ENCODE assay signal across 26 cellular contexts in genomic region chr12:79938843-79939242, GRCh38.
"Had no signal": no experiment of that assay in that cellular context is flagged by ENCODE, and none has a peak within 500 bp of the region (broad histone marks: within the 10 kb centered on the region; RNA-seq: fewer than 3 reads in every experiment).

No MANE protein-coding gene starts in this region.

- FAIRE-seq: astrocyte, keratinocyte, small intestine had no signal

- H3K4me1 ChIP-seq: uterus had no signal

- ATAC-seq: gastroesophageal sphincter; left cardiac atrium; left ventricle myocardium superior; mucosa of descending colon; natural killer cell treated with Interleukin-12 subunit alpha and Interleukin-12 subunit beta and Interleukin-15 and Interleukin-18, amount 100 ng/mL, for 72 hours; right lobe of liver; stimulated activated effector memory CD8-positive, alpha-beta T cell treated with anti-CD3 and anti-CD28 coated beads, Interleukin-12 subunit alpha, Interleukin-12 subunit beta, amount 100 ng/mL, for 72 hours had no signal

- H3K4me3 ChIP-seq: coronary artery, dorsolateral prefrontal cortex, gastroesophageal sphincter, mucosa of descending colon, right lobe of liver, uterus had no signal

- DNase-seq: activated CD4-positive, alpha-beta memory T cell treated with anti-CD3 and anti-CD28 coated beads for 36 hours; activated CD4-positive, alpha-beta T cell treated with anti-CD3 and anti-CD28 coated beads, Interleukin-2, amount 10 ng/mL, durations not matched to agents 24 days and 14 days; activated CD4-positive, CD25-positive, alpha-beta regulatory T cell treated with anti-CD3 and anti-CD28 coated beads, Interleukin-2, amount 50 U/mL, for 72 hours; activated CD8-positive, alpha-beta memory T cell treated with anti-CD3 and anti-CD28 coated beads, Interleukin-2, amount 50 U/mL, for 48 hours; activated gamma-delta T cell; activated naive CD4-positive, alpha-beta T cell treated with anti-CD3 and anti-CD28 coated beads, Interleukin-2, amount 50 U/mL, for 16 hours; activated T-cell treated with anti-CD3 and anti-CD28 coated beads, Interleukin-2, amount 50 U/mL, for 24 hours; amniotic stem cell; brain microvascular endothelial cell; dorsolateral prefrontal cortex; effector memory CD4-positive, alpha-beta T cell; hippocampal formation; left cardiac atrium; left ventricle myocardium superior; mucosa of descending colon; posterior cingulate gyrus; right lobe of liver; small intestine; stimulated activated CD4-positive, alpha-beta T cell treated with anti-CD3 and anti-CD28 coated beads, Interleukin-4, amount 100 ng/mL, for 24 hours; uterus had no signal

- H3K36me3 ChIP-seq: brain microvascular endothelial cell, gastroesophageal sphincter, right lobe of liver, uterus had no signal

- H3K9me3 ChIP-seq: gastroesophageal sphincter, mucosa of descending colon, right lobe of liver, uterus had no signal

- H3K27ac ChIP-seq: brain microvascular endothelial cell, coronary artery, right lobe of liver, uterus had no signal

- H3K27me3 ChIP-seq: brain microvascular endothelial cell, dorsolateral prefrontal cortex, gastroesophageal sphincter, right lobe of liver, uterus had no signal
